In genomic region chr14:68979722-68980552, GRCh38 we compare ENCODE assay signal across 8 cellular contexts. TPM values are rescaled to one million over a fixed set of nuclear protein-coding genes. Genes with fewer than 3 reads are reported as not detected.
A peak's percentile ranks its signal among the peaks of the same experiment; 100 is the strongest.
DNase-seq lines count a peak whose midpoint lies in the region; ATAC-seq and TF ChIP-seq lines count a peak whose summit lies in the region.

No MANE protein-coding gene starts in this region.

- peaks cover 4% of the 10 kb centered on the region for H4K20me1 ChIP-seq in hepatocyte (ENCODE audit: insufficient read depth, poor library complexity, severe bottlenecking)

- H3K4me1 ChIP-seq in hepatocyte (ENCODE audit: insufficient read depth), result peaks cover 30% of the 10 kb centered on the region

- H3K4me3 Mint-ChIP-seq in activated naive CD8-positive, alpha-beta T cell treated with anti-CD3 and anti-CD28 coated beads, Interleukin-2, amount 50 U/mL, for 24 hours, result peak overlapping the region; percentile 85

- H3K9me2 ChIP-seq in hepatocyte (replicated peaks; ENCODE audit: insufficient read depth), result no peaks in the 10 kb centered on the region

- H3K9me3 Mint-ChIP-seq in activated naive CD8-positive, alpha-beta T cell treated with anti-CD3 and anti-CD28 coated beads, Interleukin-2, amount 50 U/mL, for 24 hours, result peaks cover 2% of the 10 kb centered on the region

- H3K27me3 ChIP-seq in hepatocyte, result no peaks in the 10 kb centered on the region

- peak overlapping the region; percentile 40 for H2AFZ ChIP-seq in hepatocyte

- TF ChIP-seq CTCF in hepatocyte (IDR thresholded peaks at IDR 0.05; ENCODE audit: poor library complexity), result no peak
- TF ChIP-seq CTCF in retinal pigment epithelial cell (conservative IDR thresholded peaks at IDR 0.05; ENCODE audit: low read depth, low read length), result no peak

- DNase-seq in GM03348 (ENCODE audit: low spot score) (peak; percentile 82), NCI-H1105 treated with DMSO at 0.1 percent for 48 hours (lab: John Stamatoyannopoulos, UW) (peak; percentile 38), hepatocyte (ENCODE audit: low spot score) (peak; percentile 65), retinal pigment epithelial cell (ENCODE audit: low read depth) (no peak)
- DNase-seq in activated naive CD8-positive, alpha-beta T cell treated with anti-CD3 and anti-CD28 coated beads, Interleukin-2, amount 50 U/mL, for 24 hours, result no peak
- DNase-seq in stimulated activated CD4-positive, alpha-beta T cell treated with anti-CD3 and anti-CD28 coated beads, Interleukin-4, amount 100 ng/mL, for 1 hour, result no peak

- H3K4me3 ChIP-seq in hepatocyte (peak overlapping the region; percentile 77), retinal pigment epithelial cell (ENCODE audit: low read length) (peak overlapping the region; percentile 95)

- peaks cover 36% of the 10 kb centered on the region for H3K79me2 ChIP-seq in hepatocyte

- peaks cover 19% of the 10 kb centered on the region for H3K36me3 Mint-ChIP-seq in activated naive CD8-positive, alpha-beta T cell treated with anti-CD3 and anti-CD28 coated beads, Interleukin-2, amount 50 U/mL, for 24 hours (ENCODE audit: low read depth)

- peak overlapping the region; percentile 45 for H3K27ac Mint-ChIP-seq in activated naive CD8-positive, alpha-beta T cell treated with anti-CD3 and anti-CD28 coated beads, Interleukin-2, amount 50 U/mL, for 24 hours

- 6% methylated on average over 36 of the region's 48 CpGs for WGBS in hepatocyte (ENCODE audit: low lambda C conversion rate, missing lambda C conversion rate)

- peaks cover 47% of the 10 kb centered on the region for H3K4me1 Mint-ChIP-seq in activated naive CD8-positive, alpha-beta T cell treated with anti-CD3 and anti-CD28 coated beads, Interleukin-2, amount 50 U/mL, for 24 hours

- H3K4me2 ChIP-seq in hepatocyte, result peak overlapping the region; percentile 89

- peak overlapping the region; percentile 100 for H3K27ac ChIP-seq in hepatocyte

- no peaks in the 10 kb centered on the region for H3K36me3 ChIP-seq in hepatocyte (replicated peaks; ENCODE audit: insufficient read depth, low read depth)

- no peaks in the 10 kb centered on the region for H3K9me3 ChIP-seq in hepatocyte (ENCODE audit: low read depth)

- ATAC-seq in activated naive CD8-positive, alpha-beta T cell treated with anti-CD3 and anti-CD28 coated beads, Interleukin-2, amount 50 U/mL, for 24 hours, result no peak
- ATAC-seq in HG03521 (IDR thresholded peaks at IDR 0.05; ENCODE audit: unreplicated experiment) (no peak), HG03108 (IDR thresholded peaks at IDR 0.05; ENCODE audit: unreplicated experiment) (no peak)

- H3K27me3 Mint-ChIP-seq in activated naive CD8-positive, alpha-beta T cell treated with anti-CD3 and anti-CD28 coated beads, Interleukin-2, amount 50 U/mL, for 24 hours, result no peaks in the 10 kb centered on the region

RNA-seq across cellular contexts. Expression of gene ACTN1, which starts 0.8 kb away (rescaled TPM):
- 82.2 and 88.0 TPM in 2 replicates for total RNA-seq in hepatocyte
- polyA plus RNA-seq in hepatocyte, result 157 and 163 TPM in 2 replicates

Comparison
In these comparisons a context has a peak if more than half of its experiments do, and no peak if none do; other contexts are left out.
1. DNase-seq: peak in GM03348 (single experiment), NCI-H1105 treated with DMSO at 0.1 percent for 48 hours (single experiment) and hepatocyte (single experiment); none in activated naive CD8-positive, alpha-beta T cell treated with anti-CD3 and anti-CD28 coated beads, Interleukin-2, amount 50 U/mL, for 24 hours (single experiment), retinal pigment epithelial cell (single experiment) and stimulated activated CD4-positive, alpha-beta T cell treated with anti-CD3 and anti-CD28 coated beads, Interleukin-4, amount 100 ng/mL, for 1 hour (single experiment).